1 cellular context compared by ENCODE assay signal in the genomic region with DNA sequence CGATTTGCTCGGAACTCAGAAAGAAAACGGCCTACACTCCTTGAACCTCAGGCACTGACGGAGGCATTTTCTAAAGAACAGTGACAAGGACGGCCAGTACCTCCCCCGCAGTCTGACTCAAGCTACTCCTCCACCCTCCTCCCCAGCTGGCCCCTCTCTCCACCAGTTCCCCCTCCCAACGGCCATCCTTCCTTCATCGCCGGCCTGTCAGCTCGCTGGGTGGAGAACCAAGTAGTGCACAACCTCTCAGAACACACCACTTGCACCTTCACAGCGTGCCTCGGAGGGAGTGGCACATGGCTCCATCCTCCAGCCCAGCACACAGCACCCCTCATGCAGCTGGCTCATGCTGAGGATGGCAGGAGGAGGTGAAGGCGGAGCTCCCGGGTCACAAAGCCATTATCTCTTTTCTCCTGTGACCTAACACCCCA.
TF ChIP-seq lines count a peak whose summit lies in the region.

No MANE protein-coding gene starts in this region.

TF ChIP-seq in K562, 482 proteins besides CTCF, POLR2A, EP300 and RAD21 (continued from another document and continues in another):
- TF ChIP-seq, protein P1, sequence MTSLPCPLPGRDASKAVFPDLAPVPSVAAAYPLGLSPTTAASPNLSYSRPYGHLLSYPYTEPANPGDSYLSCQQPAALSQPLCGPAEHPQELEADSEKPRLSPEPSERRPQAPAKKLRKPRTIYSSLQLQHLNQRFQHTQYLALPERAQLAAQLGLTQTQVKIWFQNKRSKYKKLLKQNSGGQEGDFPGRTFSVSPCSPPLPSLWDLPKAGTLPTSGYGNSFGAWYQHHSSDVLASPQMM (CRISPR knock-in tag; IDR thresholded peaks at IDR 0.05): no peak
- TF ChIP-seq NUFIP1 (IDR thresholded peaks at IDR 0.05; ENCODE audit: partially characterized antibody) (no peak), MYBL2 (IDR thresholded peaks at IDR 0.05; ENCODE audit: low read depth) (no peak), MYBL2 (CRISPR knock-in tag; IDR thresholded peaks at IDR 0.05; ENCODE audit: borderline replicate concordance) (no peak), ZNF717 (CRISPR knock-in tag; IDR thresholded peaks at IDR 0.05) (no peak), SIRT6 (IDR thresholded peaks at IDR 0.05; ENCODE audit: low read depth, low read length) (no peak), HMGN3 (IDR thresholded peaks at IDR 0.05; ENCODE audit: borderline replicate concordance, extremely low read depth, insufficient read length, low read depth, low read length) (no peak), MTA1 (IDR thresholded peaks at IDR 0.05; ENCODE audit: borderline replicate concordance) (0 out of 2 replicates have a peak, but pooled peaks have one; percentile 33), NR2C1 (IDR thresholded peaks at IDR 0.05) (peak; percentile 74; the same call in 1 of the 2 replicates), NR2C1 (tag; IDR thresholded peaks at IDR 0.05) (peak; percentile 70), ETV5 (CRISPR knock-in tag; IDR thresholded peaks at IDR 0.05; ENCODE audit: low read depth) (0 out of 2 replicates have a peak, but pooled peaks have one; percentile 7), SRF (CRISPR knock-in tag; IDR thresholded peaks at IDR 0.05) (no peak), ZSCAN29 (IDR thresholded peaks at IDR 0.05) (no peak), CBX1 (IDR thresholded peaks at IDR 0.05; ENCODE audit: low read depth) (peak; percentile 30; the same call in 1 of the 2 replicates), SMAD4 (CRISPR knock-in tag; conservative IDR thresholded peaks at IDR 0.05) (peak; percentile 66), ZNF696 (CRISPR knock-in tag; conservative IDR thresholded peaks at IDR 0.05) (no peak), SOX6 (IDR thresholded peaks at IDR 0.05) (no peak; the same call in 1 of the 2 replicates), MTF1 (CRISPR knock-in tag; IDR thresholded peaks at IDR 0.05; ENCODE audit: borderline replicate concordance) (no peak), KAT2B (IDR thresholded peaks at IDR 0.05; ENCODE audit: low read depth, low read length) (no peak), ZNF146 (CRISPR knock-in tag; IDR thresholded peaks at IDR 0.05; ENCODE audit: unreplicated experiment) (no peak), NBN (IDR thresholded peaks at IDR 0.05; ENCODE audit: low read depth) (0 out of 2 replicates have a peak, but pooled peaks have one; percentile 65), IFI16 (CRISPR knock-in tag; IDR thresholded peaks at IDR 0.05) (no peak), DNMT1 (IDR thresholded peaks at IDR 0.05) (no peak), SIN3B (IDR thresholded peaks at IDR 0.05; ENCODE audit: low read depth) (no peak), HNRNPUL1 (IDR thresholded peaks at IDR 0.05; ENCODE audit: low read length) (no peak), HNRNPLL (IDR thresholded peaks at IDR 0.05; ENCODE audit: low read depth, low read length, poor library complexity, severe bottlenecking) (no peak), ZFPM2 (CRISPR knock-in tag; IDR thresholded peaks at IDR 0.05) (no peak), WHSC1 (IDR thresholded peaks at IDR 0.05; ENCODE audit: low read length) (no peak), U2AF2 (optimal IDR thresholded peaks at IDR 0.05; ENCODE audit: low read depth, low read length) (no peak), EZH2 (IDR thresholded peaks at IDR 0.05; ENCODE audit: borderline replicate concordance, low read depth, low read length) (no peak), HSF4 (CRISPR knock-in tag; IDR thresholded peaks at IDR 0.05; ENCODE audit: borderline replicate concordance) (no peak), MBD2 (IDR thresholded peaks at IDR 0.05; ENCODE audit: borderline replicate concordance, low read depth) (no peak), BHLHE40 (IDR thresholded peaks at IDR 0.05; ENCODE audit: low read length) (peak; percentile 61; the same call in 1 of the 2 replicates), ZBTB1 (CRISPR knock-in tag; IDR thresholded peaks at IDR 0.05; ENCODE audit: borderline replicate concordance, low read depth) (peak; percentile 49; the same call in 1 of the 2 replicates), DPF2 (IDR thresholded peaks at IDR 0.05) (peak; percentile 93), ZNF124 (CRISPR knock-in tag; IDR thresholded peaks at IDR 0.05) (no peak), TARDBP (IDR thresholded peaks at IDR 0.05) (no peak; the same call in 1 of the 2 replicates), RFX7 (CRISPR knock-in tag; IDR thresholded peaks at IDR 0.05) (no peak), ZKSCAN1 (IDR thresholded peaks at IDR 0.05; ENCODE audit: low read depth, low read length) (no peak), NFXL1 (CRISPR knock-in tag; IDR thresholded peaks at IDR 0.05) (no peak), ARID1B (IDR thresholded peaks at IDR 0.05) (peak; percentile 89), ZNF384 (IDR thresholded peaks at IDR 0.05; ENCODE audit: low read depth, low read length) (no peak), ESRRB (CRISPR knock-in tag; IDR thresholded peaks at IDR 0.05; ENCODE audit: borderline replicate concordance) (no peak), ZNF57 (CRISPR knock-in tag; IDR thresholded peaks at IDR 0.05) (no peak), KLF6 (CRISPR knock-in tag; IDR thresholded peaks at IDR 0.05; ENCODE audit: borderline replicate concordance) (no peak; the same call in 1 of the 2 replicates), MYC (IDR thresholded peaks at IDR 0.05; ENCODE audit: low read depth, low read length) (no peak), MYC (CRISPR knock-in tag; IDR thresholded peaks at IDR 0.05; ENCODE audit: borderline replicate concordance, low read depth) (no peak), HIVEP1 (CRISPR knock-in tag; IDR thresholded peaks at IDR 0.05) (no peak), FOXJ3 (CRISPR knock-in tag; IDR thresholded peaks at IDR 0.05) (no peak)
- TF ChIP-seq, protein P2, sequence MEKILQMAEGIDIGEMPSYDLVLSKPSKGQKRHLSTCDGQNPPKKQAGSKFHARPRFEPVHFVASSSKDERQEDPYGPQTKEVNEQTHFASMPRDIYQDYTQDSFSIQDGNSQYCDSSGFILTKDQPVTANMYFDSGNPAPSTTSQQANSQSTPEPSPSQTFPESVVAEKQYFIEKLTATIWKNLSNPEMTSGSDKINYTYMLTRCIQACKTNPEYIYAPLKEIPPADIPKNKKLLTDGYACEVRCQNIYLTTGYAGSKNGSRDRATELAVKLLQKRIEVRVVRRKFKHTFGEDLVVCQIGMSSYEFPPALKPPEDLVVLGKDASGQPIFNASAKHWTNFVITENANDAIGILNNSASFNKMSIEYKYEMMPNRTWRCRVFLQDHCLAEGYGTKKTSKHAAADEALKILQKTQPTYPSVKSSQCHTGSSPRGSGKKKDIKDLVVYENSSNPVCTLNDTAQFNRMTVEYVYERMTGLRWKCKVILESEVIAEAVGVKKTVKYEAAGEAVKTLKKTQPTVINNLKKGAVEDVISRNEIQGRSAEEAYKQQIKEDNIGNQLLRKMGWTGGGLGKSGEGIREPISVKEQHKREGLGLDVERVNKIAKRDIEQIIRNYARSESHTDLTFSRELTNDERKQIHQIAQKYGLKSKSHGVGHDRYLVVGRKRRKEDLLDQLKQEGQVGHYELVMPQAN (IDR thresholded peaks at IDR 0.05; ENCODE audit: borderline replicate concordance): no peak
- TF ChIP-seq, protein P3, sequence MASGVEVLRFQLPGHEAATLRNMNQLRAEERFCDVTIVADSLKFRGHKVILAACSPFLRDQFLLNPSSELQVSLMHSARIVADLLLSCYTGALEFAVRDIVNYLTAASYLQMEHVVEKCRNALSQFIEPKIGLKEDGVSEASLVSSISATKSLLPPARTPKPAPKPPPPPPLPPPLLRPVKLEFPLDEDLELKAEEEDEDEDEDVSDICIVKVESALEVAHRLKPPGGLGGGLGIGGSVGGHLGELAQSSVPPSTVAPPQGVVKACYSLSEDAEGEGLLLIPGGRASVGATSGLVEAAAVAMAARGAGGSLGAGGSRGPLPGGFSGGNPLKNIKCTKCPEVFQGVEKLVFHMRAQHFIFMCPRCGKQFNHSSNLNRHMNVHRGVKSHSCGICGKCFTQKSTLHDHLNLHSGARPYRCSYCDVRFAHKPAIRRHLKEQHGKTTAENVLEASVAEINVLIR (CRISPR knock-in tag; IDR thresholded peaks at IDR 0.05): no peak
- TF ChIP-seq, protein P4, sequence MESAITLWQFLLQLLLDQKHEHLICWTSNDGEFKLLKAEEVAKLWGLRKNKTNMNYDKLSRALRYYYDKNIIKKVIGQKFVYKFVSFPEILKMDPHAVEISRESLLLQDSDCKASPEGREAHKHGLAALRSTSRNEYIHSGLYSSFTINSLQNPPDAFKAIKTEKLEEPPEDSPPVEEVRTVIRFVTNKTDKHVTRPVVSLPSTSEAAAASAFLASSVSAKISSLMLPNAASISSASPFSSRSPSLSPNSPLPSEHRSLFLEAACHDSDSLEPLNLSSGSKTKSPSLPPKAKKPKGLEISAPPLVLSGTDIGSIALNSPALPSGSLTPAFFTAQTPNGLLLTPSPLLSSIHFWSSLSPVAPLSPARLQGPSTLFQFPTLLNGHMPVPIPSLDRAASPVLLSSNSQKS (CRISPR knock-in tag; IDR thresholded peaks at IDR 0.05): no peak
- TF ChIP-seq, protein P5, sequence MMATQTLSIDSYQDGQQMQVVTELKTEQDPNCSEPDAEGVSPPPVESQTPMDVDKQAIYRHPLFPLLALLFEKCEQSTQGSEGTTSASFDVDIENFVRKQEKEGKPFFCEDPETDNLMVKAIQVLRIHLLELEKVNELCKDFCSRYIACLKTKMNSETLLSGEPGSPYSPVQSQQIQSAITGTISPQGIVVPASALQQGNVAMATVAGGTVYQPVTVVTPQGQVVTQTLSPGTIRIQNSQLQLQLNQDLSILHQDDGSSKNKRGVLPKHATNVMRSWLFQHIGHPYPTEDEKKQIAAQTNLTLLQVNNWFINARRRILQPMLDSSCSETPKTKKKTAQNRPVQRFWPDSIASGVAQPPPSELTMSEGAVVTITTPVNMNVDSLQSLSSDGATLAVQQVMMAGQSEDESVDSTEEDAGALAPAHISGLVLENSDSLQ (IDR thresholded peaks at IDR 0.05): peak; percentile 76
- TF ChIP-seq, protein P6, sequence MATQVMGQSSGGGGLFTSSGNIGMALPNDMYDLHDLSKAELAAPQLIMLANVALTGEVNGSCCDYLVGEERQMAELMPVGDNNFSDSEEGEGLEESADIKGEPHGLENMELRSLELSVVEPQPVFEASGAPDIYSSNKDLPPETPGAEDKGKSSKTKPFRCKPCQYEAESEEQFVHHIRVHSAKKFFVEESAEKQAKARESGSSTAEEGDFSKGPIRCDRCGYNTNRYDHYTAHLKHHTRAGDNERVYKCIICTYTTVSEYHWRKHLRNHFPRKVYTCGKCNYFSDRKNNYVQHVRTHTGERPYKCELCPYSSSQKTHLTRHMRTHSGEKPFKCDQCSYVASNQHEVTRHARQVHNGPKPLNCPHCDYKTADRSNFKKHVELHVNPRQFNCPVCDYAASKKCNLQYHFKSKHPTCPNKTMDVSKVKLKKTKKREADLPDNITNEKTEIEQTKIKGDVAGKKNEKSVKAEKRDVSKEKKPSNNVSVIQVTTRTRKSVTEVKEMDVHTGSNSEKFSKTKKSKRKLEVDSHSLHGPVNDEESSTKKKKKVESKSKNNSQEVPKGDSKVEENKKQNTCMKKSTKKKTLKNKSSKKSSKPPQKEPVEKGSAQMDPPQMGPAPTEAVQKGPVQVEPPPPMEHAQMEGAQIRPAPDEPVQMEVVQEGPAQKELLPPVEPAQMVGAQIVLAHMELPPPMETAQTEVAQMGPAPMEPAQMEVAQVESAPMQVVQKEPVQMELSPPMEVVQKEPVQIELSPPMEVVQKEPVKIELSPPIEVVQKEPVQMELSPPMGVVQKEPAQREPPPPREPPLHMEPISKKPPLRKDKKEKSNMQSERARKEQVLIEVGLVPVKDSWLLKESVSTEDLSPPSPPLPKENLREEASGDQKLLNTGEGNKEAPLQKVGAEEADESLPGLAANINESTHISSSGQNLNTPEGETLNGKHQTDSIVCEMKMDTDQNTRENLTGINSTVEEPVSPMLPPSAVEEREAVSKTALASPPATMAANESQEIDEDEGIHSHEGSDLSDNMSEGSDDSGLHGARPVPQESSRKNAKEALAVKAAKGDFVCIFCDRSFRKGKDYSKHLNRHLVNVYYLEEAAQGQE (CRISPR knock-in tag; IDR thresholded peaks at IDR 0.05; ENCODE audit: low read depth): no peak
- TF ChIP-seq, protein P7, sequence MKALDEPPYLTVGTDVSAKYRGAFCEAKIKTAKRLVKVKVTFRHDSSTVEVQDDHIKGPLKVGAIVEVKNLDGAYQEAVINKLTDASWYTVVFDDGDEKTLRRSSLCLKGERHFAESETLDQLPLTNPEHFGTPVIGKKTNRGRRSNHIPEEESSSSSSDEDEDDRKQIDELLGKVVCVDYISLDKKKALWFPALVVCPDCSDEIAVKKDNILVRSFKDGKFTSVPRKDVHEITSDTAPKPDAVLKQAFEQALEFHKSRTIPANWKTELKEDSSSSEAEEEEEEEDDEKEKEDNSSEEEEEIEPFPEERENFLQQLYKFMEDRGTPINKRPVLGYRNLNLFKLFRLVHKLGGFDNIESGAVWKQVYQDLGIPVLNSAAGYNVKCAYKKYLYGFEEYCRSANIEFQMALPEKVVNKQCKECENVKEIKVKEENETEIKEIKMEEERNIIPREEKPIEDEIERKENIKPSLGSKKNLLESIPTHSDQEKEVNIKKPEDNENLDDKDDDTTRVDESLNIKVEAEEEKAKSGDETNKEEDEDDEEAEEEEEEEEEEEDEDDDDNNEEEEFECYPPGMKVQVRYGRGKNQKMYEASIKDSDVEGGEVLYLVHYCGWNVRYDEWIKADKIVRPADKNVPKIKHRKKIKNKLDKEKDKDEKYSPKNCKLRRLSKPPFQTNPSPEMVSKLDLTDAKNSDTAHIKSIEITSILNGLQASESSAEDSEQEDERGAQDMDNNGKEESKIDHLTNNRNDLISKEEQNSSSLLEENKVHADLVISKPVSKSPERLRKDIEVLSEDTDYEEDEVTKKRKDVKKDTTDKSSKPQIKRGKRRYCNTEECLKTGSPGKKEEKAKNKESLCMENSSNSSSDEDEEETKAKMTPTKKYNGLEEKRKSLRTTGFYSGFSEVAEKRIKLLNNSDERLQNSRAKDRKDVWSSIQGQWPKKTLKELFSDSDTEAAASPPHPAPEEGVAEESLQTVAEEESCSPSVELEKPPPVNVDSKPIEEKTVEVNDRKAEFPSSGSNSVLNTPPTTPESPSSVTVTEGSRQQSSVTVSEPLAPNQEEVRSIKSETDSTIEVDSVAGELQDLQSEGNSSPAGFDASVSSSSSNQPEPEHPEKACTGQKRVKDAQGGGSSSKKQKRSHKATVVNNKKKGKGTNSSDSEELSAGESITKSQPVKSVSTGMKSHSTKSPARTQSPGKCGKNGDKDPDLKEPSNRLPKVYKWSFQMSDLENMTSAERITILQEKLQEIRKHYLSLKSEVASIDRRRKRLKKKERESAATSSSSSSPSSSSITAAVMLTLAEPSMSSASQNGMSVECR (CRISPR knock-in tag; IDR thresholded peaks at IDR 0.05): 0 out of 2 replicates have a peak, but pooled peaks have one; percentile 38
- TF ChIP-seq, protein P8, sequence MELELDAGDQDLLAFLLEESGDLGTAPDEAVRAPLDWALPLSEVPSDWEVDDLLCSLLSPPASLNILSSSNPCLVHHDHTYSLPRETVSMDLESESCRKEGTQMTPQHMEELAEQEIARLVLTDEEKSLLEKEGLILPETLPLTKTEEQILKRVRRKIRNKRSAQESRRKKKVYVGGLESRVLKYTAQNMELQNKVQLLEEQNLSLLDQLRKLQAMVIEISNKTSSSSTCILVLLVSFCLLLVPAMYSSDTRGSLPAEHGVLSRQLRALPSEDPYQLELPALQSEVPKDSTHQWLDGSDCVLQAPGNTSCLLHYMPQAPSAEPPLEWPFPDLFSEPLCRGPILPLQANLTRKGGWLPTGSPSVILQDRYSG (tag; conservative IDR thresholded peaks at IDR 0.05; ENCODE audit: low read depth): no peak
